Comparison of ENCODE assay signal across 1 cellular context in genomic region chr1:16968372-16968771, GRCh38.
TF ChIP-seq lines count a peak whose summit lies in the region.

No MANE protein-coding gene starts in this region.

TF ChIP-seq in H1, 55 proteins besides CTCF, POLR2A, EP300 and RAD21:
- TF ChIP-seq, protein P1, sequence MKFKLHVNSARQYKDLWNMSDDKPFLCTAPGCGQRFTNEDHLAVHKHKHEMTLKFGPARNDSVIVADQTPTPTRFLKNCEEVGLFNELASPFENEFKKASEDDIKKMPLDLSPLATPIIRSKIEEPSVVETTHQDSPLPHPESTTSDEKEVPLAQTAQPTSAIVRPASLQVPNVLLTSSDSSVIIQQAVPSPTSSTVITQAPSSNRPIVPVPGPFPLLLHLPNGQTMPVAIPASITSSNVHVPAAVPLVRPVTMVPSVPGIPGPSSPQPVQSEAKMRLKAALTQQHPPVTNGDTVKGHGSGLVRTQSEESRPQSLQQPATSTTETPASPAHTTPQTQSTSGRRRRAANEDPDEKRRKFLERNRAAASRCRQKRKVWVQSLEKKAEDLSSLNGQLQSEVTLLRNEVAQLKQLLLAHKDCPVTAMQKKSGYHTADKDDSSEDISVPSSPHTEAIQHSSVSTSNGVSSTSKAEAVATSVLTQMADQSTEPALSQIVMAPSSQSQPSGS (IDR thresholded peaks at IDR 0.05; ENCODE audit: low read length) = 0 out of 2 replicates have a peak, but pooled peaks have one; percentile 24
- TF ChIP-seq KDM1A (IDR thresholded peaks at IDR 0.05; ENCODE audit: borderline replicate concordance, low read length) (peak; percentile 46; the same call in 1 of the 2 replicates), EZH2 (IDR thresholded peaks at IDR 0.05; ENCODE audit: low read depth, low read length, severe bottlenecking) (no peak)
